ENCODE assay signal across 14 cellular contexts in genomic region chr2:230664844-230665243, GRCh38. TPM values are rescaled to one million over a fixed set of nuclear protein-coding genes. Genes with fewer than 3 reads are reported as not detected.
A peak's percentile ranks its signal among the peaks of the same experiment; 100 is the strongest.
DNase-seq lines count a peak whose midpoint lies in the region; ATAC-seq, FAIRE-seq and TF ChIP-seq lines count a peak whose summit lies in the region.
"Had no signal": no experiment of that assay in that cellular context is flagged by ENCODE, and none has a peak within 500 bp of the region (broad histone marks: within the 10 kb centered on the region; RNA-seq: fewer than 3 reads in every experiment).

No MANE protein-coding gene starts in this region.

- H3K36me3 Mint-ChIP-seq in activated CD8-positive, alpha-beta memory T cell treated with anti-CD3 and anti-CD28 coated beads, Interleukin-2, amount 10 ng/mL, durations not matched to agents 7 days and 5 days, result peaks cover under 1% of the 10 kb centered on the region
- no peaks in the 10 kb centered on the region for H3K36me3 Mint-ChIP-seq in activated naive CD8-positive, alpha-beta T cell
- no peaks in the 10 kb centered on the region for H3K36me3 Mint-ChIP-seq in neural progenitor cell
- H3K36me3 Mint-ChIP-seq: WTC11 had no signal

- H3K36me3 ChIP-seq in neural progenitor cell, result no peaks in the 10 kb centered on the region
- H3K36me3 ChIP-seq: heart right ventricle had no signal

- no peaks in the 10 kb centered on the region for H4K20me1 ChIP-seq in neural progenitor cell (ENCODE audit: low read depth)

- no peaks in the 10 kb centered on the region for H3K9me3 ChIP-seq in neural progenitor cell (ENCODE audit: low read depth)
- H3K9me3 ChIP-seq: heart right ventricle had no signal

- no peak overlapping the region for H3K4me3 ChIP-seq in neural progenitor cell
- H3K4me3 ChIP-seq: heart right ventricle had no signal

- no peak for DNase-seq in activated CD8-positive, alpha-beta memory T cell treated with anti-CD3 and anti-CD28 coated beads, Interleukin-2, amount 10 ng/mL, durations not matched to agents 7 days and 5 days
- DNase-seq in activated CD8-positive, alpha-beta memory T cell treated with anti-CD3 and anti-CD28 coated beads, Interleukin-2, amount 50 U/mL, for 48 hours, result no peak
- DNase-seq in GM19239 (ENCODE audit: insufficient read length, low spot score), result no peak
- DNase-seq in neural progenitor cell (ENCODE audit: low spot score), result no peak
- no peak for DNase-seq in midbrain (lab: John Stamatoyannopoulos, UW)
- no peak for DNase-seq in GM10248 (ENCODE audit: extremely low spot score)
- no peak for DNase-seq in stimulated activated CD4-positive, alpha-beta T cell treated with anti-CD3 and anti-CD28 coated beads, Interleukin-1b, Interleukin-23, amount 100 ng/mL, for 48 hours
- DNase-seq: mesenchymal stem cell, NCI-H1694, NCI-H345 had no signal

- peak overlapping the region; percentile 59 for H3K4me3 Mint-ChIP-seq in activated CD8-positive, alpha-beta memory T cell treated with anti-CD3 and anti-CD28 coated beads, Interleukin-2, amount 10 ng/mL, durations not matched to agents 7 days and 5 days
- H3K4me3 Mint-ChIP-seq in activated naive CD8-positive, alpha-beta T cell, result peak overlapping the region; percentile 61
- H3K4me3 Mint-ChIP-seq in neural progenitor cell, result peak overlapping the region; percentile 13
- H3K4me3 Mint-ChIP-seq: WTC11 had no signal

- no peak overlapping the region for H3K27ac ChIP-seq in neural progenitor cell

- no peak overlapping the region for H3K4me2 ChIP-seq in neural progenitor cell

- H3K27me3 Mint-ChIP-seq in activated CD8-positive, alpha-beta memory T cell treated with anti-CD3 and anti-CD28 coated beads, Interleukin-2, amount 10 ng/mL, durations not matched to agents 7 days and 5 days, result no peaks in the 10 kb centered on the region
- H3K27me3 Mint-ChIP-seq in activated naive CD8-positive, alpha-beta T cell, result no peaks in the 10 kb centered on the region
- H3K27me3 Mint-ChIP-seq in neural progenitor cell (ENCODE audit: insufficient read depth, low read depth), result peaks cover 9% of the 10 kb centered on the region

- H3K4me1 ChIP-seq in neural progenitor cell, result peaks cover 17% of the 10 kb centered on the region

- H3F3A ChIP-seq in neural progenitor cell (ENCODE audit: low read depth), result no peaks in the 10 kb centered on the region

- POLR2A ChIA-PET in GM10248 (lab: Yijun Ruan, JAX), result no interaction called here

- H3K79me2 ChIP-seq in neural progenitor cell (ENCODE audit: low read depth), result no peaks in the 10 kb centered on the region

- ATAC-seq in activated CD8-positive, alpha-beta memory T cell treated with anti-CD3 and anti-CD28 coated beads, Interleukin-2, amount 10 ng/mL, durations not matched to agents 7 days and 5 days, result no peak
- ATAC-seq: WTC11 had no signal

- peak overlapping the region; percentile 99 for H3K27ac Mint-ChIP-seq in activated CD8-positive, alpha-beta memory T cell treated with anti-CD3 and anti-CD28 coated beads, Interleukin-2, amount 10 ng/mL, durations not matched to agents 7 days and 5 days
- H3K27ac Mint-ChIP-seq in activated naive CD8-positive, alpha-beta T cell, result peak overlapping the region; percentile 86
- H3K27ac Mint-ChIP-seq in neural progenitor cell, result peak overlapping the region; percentile 38
- H3K27ac Mint-ChIP-seq: WTC11 had no signal

- no peaks in the 10 kb centered on the region for H3K27me3 ChIP-seq in neural progenitor cell
- H3K27me3 ChIP-seq: heart right ventricle had no signal

- H3K9me3 Mint-ChIP-seq in activated CD8-positive, alpha-beta memory T cell treated with anti-CD3 and anti-CD28 coated beads, Interleukin-2, amount 10 ng/mL, durations not matched to agents 7 days and 5 days (ENCODE audit: low read depth), result no peaks in the 10 kb centered on the region
- H3K9me3 Mint-ChIP-seq in activated naive CD8-positive, alpha-beta T cell (ENCODE audit: low read depth), result no peaks in the 10 kb centered on the region
- H3K9me3 Mint-ChIP-seq in neural progenitor cell, result peaks cover 5% of the 10 kb centered on the region
- H3K9me3 Mint-ChIP-seq: WTC11 had no signal

- TF ChIP-seq CTCF in neural progenitor cell (IDR thresholded peaks at IDR 0.05) (no peak), GM10248 (IDR thresholded peaks at IDR 0.05; ENCODE audit: control extremely low read depth, extremely low read depth, low read depth, missing control alignments) (no peak)

- FAIRE-seq in GM19239 (lab: Jason Lieb, UNC), result peak; percentile 26
- FAIRE-seq: keratinocyte had no signal

- no peak overlapping the region for H2AFZ ChIP-seq in neural progenitor cell (replicated peaks)

- CTCF ChIA-PET in activated CD8-positive, alpha-beta memory T cell treated with anti-CD3 and anti-CD28 coated beads, Interleukin-2, amount 10 ng/mL, durations not matched to agents 7 days and 5 days (lab: Charles Lee), result interaction anchor here (1.8 to 2.0 kb wide), 3 partner anchors 12 to 50 kb away, joined by 4 to 9 read pairs (median 6); no protein-coding TSS in a partner anchor
- CTCF ChIA-PET in GM10248 (lab: Yijun Ruan, JAX), result no interaction called here

- peaks cover 99% of the 10 kb centered on the region for H3K4me1 Mint-ChIP-seq in activated CD8-positive, alpha-beta memory T cell treated with anti-CD3 and anti-CD28 coated beads, Interleukin-2, amount 10 ng/mL, durations not matched to agents 7 days and 5 days
- H3K4me1 Mint-ChIP-seq in activated naive CD8-positive, alpha-beta T cell (ENCODE audit: low read depth), result peaks cover 91% of the 10 kb centered on the region
- peaks cover 43% of the 10 kb centered on the region for H3K4me1 Mint-ChIP-seq in neural progenitor cell

- H3K9ac ChIP-seq in neural progenitor cell, result no peak overlapping the region

RNA-seq across cellular contexts. Expression of gene CAB39, which starts 47.8 kb away (rescaled TPM):
- total RNA-seq in activated CD8-positive, alpha-beta memory T cell treated with anti-CD3 and anti-CD28 coated beads, Interleukin-2, amount 10 ng/mL, durations not matched to agents 7 days and 5 days, result 100 to 1,000 TPM; 148 to 174 TPM
- total RNA-seq in neural progenitor cell (ENCODE audit: low replicate concordance), result 41.7 and 59.0 TPM in 2 replicates

Comparison
In these comparisons a context has a peak if more than half of its experiments do, and no peak if none do; other contexts are left out.
1. H3K27ac Mint-ChIP-seq: peak in every context shown above with its lines; median percentile 99 in activated CD8-positive, alpha-beta memory T cell treated with anti-CD3 and anti-CD28 coated beads, Interleukin-2, amount 10 ng/mL, durations not matched to agents 7 days and 5 days; 86 in activated naive CD8-positive, alpha-beta T cell; 38 in neural progenitor cell.